ENCODE assay signal across 14 cellular contexts in genomic region chr3:126519506-126520455, GRCh38. TPM values are rescaled to one million over a fixed set of nuclear protein-coding genes. Genes with fewer than 3 reads are reported as not detected.
"Had no signal": no experiment of that assay in that cellular context is flagged by ENCODE, and none has a peak within 500 bp of the region (broad histone marks: within the 10 kb centered on the region; RNA-seq: fewer than 3 reads in every experiment).

No MANE protein-coding gene starts in this region.

- H3K27me3 ChIP-seq: thyroid gland had no signal

- DNase-seq: activated gamma-delta T cell treated with Interleukin-2 at 50 U/mL for 16 hours; activated naive CD8-positive, alpha-beta T cell treated with anti-CD3 and anti-CD28 coated beads, Interleukin-2, amount 10 ng/mL, durations not matched to agents 7 days and 5 days; activated T-cell treated with anti-CD3 and anti-CD28 coated beads, Interleukin-2, amount 50 U/mL, for 48 hours; mesendoderm; nephron progenitor cell; T-helper 17 cell; thyroid gland; uterus had no signal

- H3K4me3 ChIP-seq: ascending aorta, esophagus muscularis mucosa, thyroid gland, uterus had no signal

- H3K4me1 Mint-ChIP-seq: activated naive CD8-positive, alpha-beta T cell treated with anti-CD3 and anti-CD28 coated beads, Interleukin-2, amount 10 ng/mL, durations not matched to agents 7 days and 5 days had no signal

- ATAC-seq: T-helper 17 cell had no signal

- H3K9me3 ChIP-seq: ascending aorta, esophagus muscularis mucosa, thyroid gland, uterus had no signal

- H3K27ac Mint-ChIP-seq: activated naive CD8-positive, alpha-beta T cell treated with anti-CD3 and anti-CD28 coated beads, Interleukin-2, amount 10 ng/mL, durations not matched to agents 7 days and 5 days; nephron progenitor cell; T-helper 17 cell had no signal

- H3K9me3 Mint-ChIP-seq: activated naive CD8-positive, alpha-beta T cell treated with anti-CD3 and anti-CD28 coated beads, Interleukin-2, amount 10 ng/mL, durations not matched to agents 7 days and 5 days; nephron progenitor cell had no signal

- H3K36me3 Mint-ChIP-seq: activated naive CD8-positive, alpha-beta T cell treated with anti-CD3 and anti-CD28 coated beads, Interleukin-2, amount 10 ng/mL, durations not matched to agents 7 days and 5 days had no signal

- H3K36me3 ChIP-seq: ascending aorta, esophagus muscularis mucosa, thyroid gland, uterus had no signal

- H3K4me3 Mint-ChIP-seq: activated naive CD8-positive, alpha-beta T cell treated with anti-CD3 and anti-CD28 coated beads, Interleukin-2, amount 10 ng/mL, durations not matched to agents 7 days and 5 days; nephron progenitor cell; T-helper 17 cell had no signal

- H3K27ac ChIP-seq: ascending aorta, esophagus muscularis mucosa, thyroid gland, uterus had no signal

RNA-seq across cellular contexts. Expression of gene UROC1, which starts 2.2 kb away (rescaled TPM):
- total RNA-seq: activated naive CD8-positive, alpha-beta T cell treated with anti-CD3 and anti-CD28 coated beads, Interleukin-2, amount 10 ng/mL, durations not matched to agents 7 days and 5 days; ascending aorta; bronchial epithelial cell; esophagus muscularis mucosa; fibroblast of villous mesenchyme; osteocyte; skeletal muscle tissue; T-helper 17 cell; thyroid gland had no signal

RNA-seq across cellular contexts. Expression of gene CHST13, which starts 4.2 kb away (rescaled TPM):
- total RNA-seq: ascending aorta, bronchial epithelial cell, fibroblast of villous mesenchyme, osteocyte, skeletal muscle tissue had no signal

RNA-seq across cellular contexts. Expression of gene C3orf22, which starts 39.0 kb away (rescaled TPM):
- total RNA-seq: activated naive CD8-positive, alpha-beta T cell treated with anti-CD3 and anti-CD28 coated beads, Interleukin-2, amount 10 ng/mL, durations not matched to agents 7 days and 5 days; ascending aorta; bronchial epithelial cell; esophagus muscularis mucosa; fibroblast of villous mesenchyme; osteocyte; T-helper 17 cell; thyroid gland; uterus had no signal
